ENCODE assay signal across 33 cellular contexts in genomic region chr5:53815471-53815870, GRCh38.
"Had no signal": no experiment of that assay in that cellular context is flagged by ENCODE, and none has a peak within 500 bp of the region (broad histone marks: within the 10 kb centered on the region; RNA-seq: fewer than 3 reads in every experiment).

No MANE protein-coding gene starts in this region.

- H3K36me3 Mint-ChIP-seq: activated CD4-positive, alpha-beta memory T cell treated with anti-CD3 and anti-CD28 coated beads for 36 hours; activated naive CD4-positive, alpha-beta T cell treated with anti-CD3 and anti-CD28 coated beads, Interleukin-2, amount 10 ng/mL, durations not matched to agents 7 days and 5 days; activated naive CD8-positive, alpha-beta T cell had no signal

- DNase-seq: activated CD4-positive, alpha-beta memory T cell treated with anti-CD3 and anti-CD28 coated beads for 36 hours; activated CD4-positive, alpha-beta T cell treated with anti-CD3 and anti-CD28 coated beads for 36 hours; activated CD4-positive, alpha-beta T cell treated with anti-CD3 and anti-CD28 coated beads, Interleukin-2, amount 50 U/mL, for 1 hour; activated CD8-positive, alpha-beta memory T cell treated with anti-CD3 and anti-CD28 coated beads, Interleukin-2, amount 50 U/mL, for 4 hours; activated effector memory CD4-positive, alpha-beta T cell treated with Interleukin-2 at 50 U/mL for 16 hours; activated naive CD4-positive, alpha-beta T cell treated with anti-CD3 and anti-CD28 coated beads, Interleukin-2, amount 10 ng/mL, durations not matched to agents 7 days and 5 days; activated naive CD8-positive, alpha-beta T cell treated with anti-CD3 and anti-CD28 coated beads, Interleukin-2, amount 50 U/mL, for 24 hours; activated T-cell treated with anti-CD3 and anti-CD28 coated beads for 4 hours; activated T-cell treated with anti-CD3 and anti-CD28 coated beads, Interleukin-2, amount 50 U/mL, for 48 hours; anterior cingulate cortex; brain microvascular endothelial cell; Karpas-422; KBM-7; NCI-H1105; NCI-H1417 treated with DMSO at 0.1 percent for 48 hours; NCI-H1694; NCI-H1930; NCI-H2081 treated with DMSO at 0.1 percent for 48 hours; NCI-H226; NCI-H446 treated with DMSO at 0.1 percent for 48 hours; NCI-H524; PC-3; Peyer's patch; RPMI8226; SHP77 treated with DMSO at 0.1 percent for 48 hours; SK-N-SH had no signal

- H3K4me3 Mint-ChIP-seq: activated CD4-positive, alpha-beta memory T cell treated with anti-CD3 and anti-CD28 coated beads for 36 hours; activated CD4-positive, alpha-beta T cell treated with anti-CD3 and anti-CD28 coated beads for 36 hours; activated naive CD4-positive, alpha-beta T cell treated with anti-CD3 and anti-CD28 coated beads, Interleukin-2, amount 10 ng/mL, durations not matched to agents 7 days and 5 days; activated naive CD8-positive, alpha-beta T cell; activated naive CD8-positive, alpha-beta T cell treated with anti-CD3 and anti-CD28 coated beads, Interleukin-2, amount 50 U/mL, for 24 hours; central memory CD8-positive, alpha-beta T cell; T-helper 1 cell treated with Interleukin-12 subunit alpha and Interleukin-12 subunit beta and Interleukin-4 antibody, amounts not matched to agents 30 μg/mL and 1 μg/mL, for 36 hours; T-helper 2 cell treated with Interferon-gamma antibody and Interleukin-4, amounts not matched to agents 5 μg/mL and 100 μg/mL, for 36 hours had no signal

- H3K9me3 Mint-ChIP-seq: activated CD4-positive, alpha-beta memory T cell treated with anti-CD3 and anti-CD28 coated beads for 36 hours; activated naive CD4-positive, alpha-beta T cell treated with anti-CD3 and anti-CD28 coated beads, Interleukin-2, amount 10 ng/mL, durations not matched to agents 7 days and 5 days; activated naive CD8-positive, alpha-beta T cell treated with anti-CD3 and anti-CD28 coated beads, Interleukin-2, amount 50 U/mL, for 24 hours; central memory CD8-positive, alpha-beta T cell; T-helper 2 cell treated with Interferon-gamma antibody and Interleukin-4, amounts not matched to agents 5 μg/mL and 100 μg/mL, for 36 hours had no signal

- H3K4me3 ChIP-seq: Peyer's patch, SJSA1 had no signal

- H3K9me3 ChIP-seq: Peyer's patch, SJSA1, SK-N-SH had no signal

- FAIRE-seq: TTC549 had no signal

- H3K36me3 ChIP-seq: brain microvascular endothelial cell, Peyer's patch, SJSA1 had no signal

- H3K27me3 ChIP-seq: brain microvascular endothelial cell, Peyer's patch, SJSA1 had no signal

- H3K4me1 ChIP-seq: Peyer's patch, SJSA1 had no signal

- H3K27ac Mint-ChIP-seq: activated CD4-positive, alpha-beta memory T cell treated with anti-CD3 and anti-CD28 coated beads for 36 hours; activated CD4-positive, alpha-beta T cell treated with anti-CD3 and anti-CD28 coated beads for 36 hours; activated naive CD4-positive, alpha-beta T cell treated with anti-CD3 and anti-CD28 coated beads, Interleukin-2, amount 10 ng/mL, durations not matched to agents 7 days and 5 days; activated naive CD8-positive, alpha-beta T cell; activated naive CD8-positive, alpha-beta T cell treated with anti-CD3 and anti-CD28 coated beads, Interleukin-2, amount 50 U/mL, for 24 hours; T-helper 1 cell treated with Interleukin-12 subunit alpha and Interleukin-12 subunit beta and Interleukin-4 antibody, amounts not matched to agents 30 μg/mL and 1 μg/mL, for 36 hours; T-helper 2 cell treated with Interferon-gamma antibody and Interleukin-4, amounts not matched to agents 5 μg/mL and 100 μg/mL, for 36 hours had no signal

- H3K9me2 ChIP-seq: SK-N-SH had no signal

- H3K9ac ChIP-seq: SK-N-SH had no signal

- H3K4me1 Mint-ChIP-seq: activated CD4-positive, alpha-beta T cell treated with anti-CD3 and anti-CD28 coated beads for 36 hours; activated naive CD4-positive, alpha-beta T cell treated with anti-CD3 and anti-CD28 coated beads, Interleukin-2, amount 10 ng/mL, durations not matched to agents 7 days and 5 days; activated naive CD8-positive, alpha-beta T cell treated with anti-CD3 and anti-CD28 coated beads, Interleukin-2, amount 50 U/mL, for 24 hours; central memory CD8-positive, alpha-beta T cell had no signal

- H3K4me2 ChIP-seq: SK-N-SH had no signal

- H3K27me3 Mint-ChIP-seq: activated CD4-positive, alpha-beta memory T cell treated with anti-CD3 and anti-CD28 coated beads for 36 hours; activated naive CD4-positive, alpha-beta T cell treated with anti-CD3 and anti-CD28 coated beads, Interleukin-2, amount 10 ng/mL, durations not matched to agents 7 days and 5 days; activated naive CD8-positive, alpha-beta T cell had no signal

- ATAC-seq: activated CD4-positive, alpha-beta T cell treated with anti-CD3 and anti-CD28 coated beads for 36 hours; activated CD4-positive, CD25-positive, alpha-beta regulatory T cell treated with anti-CD3 and anti-CD28 coated beads, Interleukin-2, amount 50 U/mL, for 24 hours; activated naive CD8-positive, alpha-beta T cell treated with anti-CD3 and anti-CD28 coated beads, Interleukin-2, amount 50 U/mL, for 24 hours; PC-3 had no signal

- H3K27ac ChIP-seq: brain microvascular endothelial cell, Peyer's patch, SJSA1 had no signal
